24 cellular contexts compared by ENCODE assay signal in genomic region chr16:63005356-63005755, GRCh38.
"Had no signal": no experiment of that assay in that cellular context is flagged by ENCODE, and none has a peak within 500 bp of the region (broad histone marks: within the 10 kb centered on the region; RNA-seq: fewer than 3 reads in every experiment).

No MANE protein-coding gene starts in this region.

- ATAC-seq: activated CD8-positive, alpha-beta memory T cell treated with anti-CD3 and anti-CD28 coated beads, Interleukin-2, amount 10 ng/mL, durations not matched to agents 7 days and 5 days; activated CD8-positive, alpha-beta T cell treated with anti-CD3 and anti-CD28 coated beads for 36 hours; gastrocnemius medialis; naive thymus-derived CD8-positive, alpha-beta T cell; stimulated activated naive B cell treated with anti-CD40 and anti-IgM and Interleukin-4, amounts not matched to agents 10 μg/mL and 1 μg/mL and 100 μg/mL, for 72 hours had no signal

- DNase-seq: activated CD4-positive, alpha-beta T cell treated with anti-CD3 and anti-CD28 coated beads, Interleukin-2, amount 10 ng/mL, durations not matched to agents 7 days and 5 days; activated CD8-positive, alpha-beta memory T cell treated with anti-CD3 and anti-CD28 coated beads, Interleukin-2, amount 10 ng/mL, durations not matched to agents 7 days and 5 days; activated CD8-positive, alpha-beta T cell treated with anti-CD3 and anti-CD28 coated beads for 36 hours; activated effector memory CD4-positive, alpha-beta T cell treated with anti-CD3 and anti-CD28 coated beads, Interleukin-2, amount 50 U/mL, for 16 hours; activated naive CD4-positive, alpha-beta T cell treated with anti-CD3 and anti-CD28 coated beads, Interleukin-2, amount 10 ng/mL, durations not matched to agents 7 days and 5 days; activated T-cell treated with anti-CD3 and anti-CD28 coated beads for 4 hours; amygdala; cortex of kidney; endodermal cell; esophagus squamous epithelium; gastrocnemius medialis; hippocampal formation; left ventricle myocardium inferior; mammary epithelial cell; naive thymus-derived CD8-positive, alpha-beta T cell; retina; sigmoid colon; stimulated activated CD4-positive, alpha-beta T cell treated with anti-CD3 and anti-CD28 coated beads, Interleukin-15, amount 100 ng/mL, for 24 hours; stimulated activated naive B cell treated with anti-CD40 and anti-IgM and Interleukin-4, amounts not matched to agents 10 μg/mL and 1 μg/mL and 100 μg/mL, for 72 hours; trophoblast cell; uterus had no signal

- H3K27ac Mint-ChIP-seq: activated CD4-positive, alpha-beta T cell treated with anti-CD3 and anti-CD28 coated beads, Interleukin-2, amount 10 ng/mL, durations not matched to agents 7 days and 5 days; activated CD8-positive, alpha-beta memory T cell treated with anti-CD3 and anti-CD28 coated beads, Interleukin-2, amount 10 ng/mL, durations not matched to agents 7 days and 5 days; activated CD8-positive, alpha-beta T cell treated with anti-CD3 and anti-CD28 coated beads for 36 hours; activated naive CD4-positive, alpha-beta T cell treated with anti-CD3 and anti-CD28 coated beads, Interleukin-2, amount 10 ng/mL, durations not matched to agents 7 days and 5 days; endodermal cell; mesothelial cell of epicardium; naive thymus-derived CD8-positive, alpha-beta T cell; neural progenitor cell; progenitor cell of endocrine pancreas; stimulated activated naive B cell treated with anti-CD40 and anti-IgM and Interleukin-4, amounts not matched to agents 10 μg/mL and 1 μg/mL and 100 μg/mL, for 72 hours had no signal

- H3K36me3 Mint-ChIP-seq: activated CD8-positive, alpha-beta memory T cell treated with anti-CD3 and anti-CD28 coated beads, Interleukin-2, amount 10 ng/mL, durations not matched to agents 7 days and 5 days; activated naive CD4-positive, alpha-beta T cell treated with anti-CD3 and anti-CD28 coated beads, Interleukin-2, amount 10 ng/mL, durations not matched to agents 7 days and 5 days; mesothelial cell of epicardium; neural progenitor cell; stimulated activated naive B cell treated with anti-CD40 and anti-IgM and Interleukin-4, amounts not matched to agents 10 μg/mL and 1 μg/mL and 100 μg/mL, for 72 hours had no signal

- H3K4me1 Mint-ChIP-seq: activated CD4-positive, alpha-beta T cell treated with anti-CD3 and anti-CD28 coated beads, Interleukin-2, amount 10 ng/mL, durations not matched to agents 7 days and 5 days; activated CD8-positive, alpha-beta memory T cell treated with anti-CD3 and anti-CD28 coated beads, Interleukin-2, amount 10 ng/mL, durations not matched to agents 7 days and 5 days; activated naive CD4-positive, alpha-beta T cell treated with anti-CD3 and anti-CD28 coated beads, Interleukin-2, amount 10 ng/mL, durations not matched to agents 7 days and 5 days; endodermal cell; mesothelial cell of epicardium; naive thymus-derived CD8-positive, alpha-beta T cell; stimulated activated naive B cell treated with anti-CD40 and anti-IgM and Interleukin-4, amounts not matched to agents 10 μg/mL and 1 μg/mL and 100 μg/mL, for 72 hours had no signal

- H3K4me3 Mint-ChIP-seq: activated CD4-positive, alpha-beta T cell treated with anti-CD3 and anti-CD28 coated beads, Interleukin-2, amount 10 ng/mL, durations not matched to agents 7 days and 5 days; activated CD8-positive, alpha-beta memory T cell treated with anti-CD3 and anti-CD28 coated beads, Interleukin-2, amount 10 ng/mL, durations not matched to agents 7 days and 5 days; activated CD8-positive, alpha-beta T cell treated with anti-CD3 and anti-CD28 coated beads for 36 hours; activated naive CD4-positive, alpha-beta T cell treated with anti-CD3 and anti-CD28 coated beads, Interleukin-2, amount 10 ng/mL, durations not matched to agents 7 days and 5 days; endodermal cell; mesothelial cell of epicardium; naive thymus-derived CD8-positive, alpha-beta T cell; neural progenitor cell; stimulated activated naive B cell treated with anti-CD40 and anti-IgM and Interleukin-4, amounts not matched to agents 10 μg/mL and 1 μg/mL and 100 μg/mL, for 72 hours had no signal
